1 cellular context compared by ENCODE assay signal in genomic region chr3:71453319-71453718, GRCh38.
TF ChIP-seq lines count a peak whose summit lies in the region.

No MANE protein-coding gene starts in this region.

TF ChIP-seq in GM23338, 12 proteins besides CTCF, POLR2A, EP300 and RAD21 (continued from another document):
- TF ChIP-seq ZNF462 (CRISPR knock-in tag; IDR thresholded peaks at IDR 0.05) (no peak), REST (IDR thresholded peaks at IDR 0.05; ENCODE audit: unreplicated experiment) (no peak)
